8 cellular contexts compared by ENCODE assay signal in genomic region chr15:29568840-29569532, GRCh38.
A peak's percentile ranks its signal among the peaks of the same experiment; 100 is the strongest.
DNase-seq lines count a peak whose midpoint lies in the region; ATAC-seq and TF ChIP-seq lines count a peak whose summit lies in the region.

No MANE protein-coding gene starts in this region.

- H3K9ac ChIP-seq in iPS-18a (ENCODE audit: low read length): no peak overlapping the region

- WGBS in ovary, 3 donors: 48 to 57% (median 51%) methylated on average over 9 of the region's 9 CpGs

- H3K9me3 ChIP-seq in iPS-18a (ENCODE audit: control insufficient read depth, low read depth, low read length) (no peaks in the 10 kb centered on the region), ovary (no peaks in the 10 kb centered on the region)

- TF ChIP-seq EP300 in ovary (IDR thresholded peaks at IDR 0.05): no peak

- TF ChIP-seq POLR2A in ovary (IDR thresholded peaks at IDR 0.05): no peak

- H3K4me3 ChIP-seq in iPS-18a (ENCODE audit: low read length): peak overlapping the region; percentile 50
- no peak overlapping the region for H3K4me3 ChIP-seq in ovary

- DNase-seq in H4 (ENCODE audit: low spot score) (peak; percentile 56), RPMI7951 (ENCODE audit: low read depth) (peak; percentile 18), putamen (ENCODE audit: low spot score) (no peak), SK-N-DZ (ENCODE audit: low spot score) (no peak), ovary (no peak)

- TF ChIP-seq CTCF in 22Rv1 (IDR thresholded peaks at IDR 0.05) (peak; percentile 80), ovary (IDR thresholded peaks at IDR 0.05) (no peak)

- no peak for ATAC-seq in GM19023 (IDR thresholded peaks at IDR 0.05; ENCODE audit: unreplicated experiment)

- H3K4me1 ChIP-seq in iPS-18a (ENCODE audit: control insufficient read depth, low read depth, low read length) (peaks cover 19% of the 10 kb centered on the region), ovary (ENCODE audit: insufficient read depth) (peaks cover 1% of the 10 kb centered on the region)

- H3K27me3 ChIP-seq in iPS-18a (ENCODE audit: control insufficient read depth, insufficient read depth, low read length) (peaks cover 40% of the 10 kb centered on the region), ovary (no peaks in the 10 kb centered on the region)

- H3K36me3 ChIP-seq in iPS-18a (ENCODE audit: control insufficient read depth, low read depth, low read length) (no peaks in the 10 kb centered on the region), ovary (no peaks in the 10 kb centered on the region)

- H3K27ac ChIP-seq in 22Rv1 (peak overlapping the region; percentile 23; the same call in 1 of the 2 replicates), iPS-18a (ENCODE audit: low read length) (no peak overlapping the region), ovary (no peak overlapping the region)

- intact Hi-C loops in ovary (cut with DNase I): no loop called here

Comparison
In these comparisons a context has a peak if more than half of its experiments do, and no peak if none do; other contexts are left out.
1. DNase-seq: peak in H4 (single experiment) and RPMI7951 (single experiment); none in putamen (single experiment), SK-N-DZ (single experiment) and ovary (0 of 5).